ENCODE assay signal across 36 cellular contexts in genomic region chr19:15671237-15671636, GRCh38. TPM values are rescaled to one million over a fixed set of nuclear protein-coding genes. Genes with fewer than 3 reads are reported as not detected.
"Had no signal": no experiment of that assay in that cellular context is flagged by ENCODE, and none has a peak within 500 bp of the region (broad histone marks: within the 10 kb centered on the region; RNA-seq: fewer than 3 reads in every experiment).

No MANE protein-coding gene starts in this region.

- H3K27ac Mint-ChIP-seq: immature natural killer cell; mesothelial cell of epicardium; natural killer cell treated with Interleukin-12 subunit alpha and Interleukin-12 subunit beta and Interleukin-15 and Interleukin-18, amount 100 ng/mL, for 72 hours; stimulated activated effector memory CD8-positive, alpha-beta T cell treated with anti-CD3 and anti-CD28 coated beads, Interleukin-12 subunit alpha, Interleukin-12 subunit beta, amount 100 ng/mL, for 72 hours; stimulated activated naive CD8-positive, alpha-beta T cell treated with anti-CD3 and anti-CD28 coated beads, Interleukin-15, Interleukin-2, amounts not matched to agents 100 ng/mL and 50 ng/mL, for 24 hours had no signal

- H3K4me1 Mint-ChIP-seq: immature natural killer cell, mesothelial cell of epicardium had no signal

- H3K4me3 ChIP-seq: left lung, lower lobe of right lung, pancreas, prostate gland, sigmoid colon, spleen, suprapubic skin, thoracic aorta, tibial artery, upper lobe of right lung had no signal

- H3K27me3 ChIP-seq: pancreas, sigmoid colon, tibial artery, upper lobe of right lung had no signal

- H3K27ac ChIP-seq: left lung, pancreas, prostate gland, suprapubic skin, thoracic aorta, tibial artery, upper lobe of right lung had no signal

- FAIRE-seq: islet of Langerhans, kidney, pancreas, small intestine, urothelium cell line had no signal

- DNase-seq: hypothalamus; immature natural killer cell; kidney; left colon; left lung; lower lobe of right lung; mammary epithelial cell; mesenchymal stem cell; naive thymus-derived CD4-positive, alpha-beta T cell; pancreas; posterior cingulate gyrus; retina; right cardiac atrium; sigmoid colon; small intestine; spleen; stimulated activated CD4-positive, alpha-beta T cell treated with anti-CD3 and anti-CD28 coated beads, Interleukin-4, amount 100 ng/mL, for 24 hours; stimulated activated naive CD4-positive, alpha-beta T cell; tibial artery; trophoblast cell; upper lobe of right lung had no signal

- ATAC-seq: left colon; left lung; naive thymus-derived CD4-positive, alpha-beta T cell; natural killer cell treated with Interleukin-12 subunit alpha and Interleukin-12 subunit beta and Interleukin-15 and Interleukin-18, amount 100 ng/mL, for 72 hours; pancreas; right cardiac atrium; stimulated activated effector memory CD8-positive, alpha-beta T cell treated with anti-CD3 and anti-CD28 coated beads, Interleukin-12 subunit alpha, Interleukin-12 subunit beta, amount 100 ng/mL, for 72 hours; upper lobe of right lung had no signal

- H3K9me3 Mint-ChIP-seq: immature natural killer cell; naive thymus-derived CD4-positive, alpha-beta T cell; natural killer cell treated with Interleukin-12 subunit alpha and Interleukin-12 subunit beta and Interleukin-15 and Interleukin-18, amount 100 ng/mL, for 72 hours had no signal

- H3K36me3 ChIP-seq: left lung, lower lobe of right lung, pancreas, prostate gland, sigmoid colon, suprapubic skin, thoracic aorta, tibial artery, upper lobe of right lung had no signal

- H3K27me3 Mint-ChIP-seq: natural killer cell treated with Interleukin-12 subunit alpha and Interleukin-12 subunit beta and Interleukin-15 and Interleukin-18, amount 100 ng/mL, for 72 hours had no signal

- H3K36me3 Mint-ChIP-seq: immature natural killer cell; mesothelial cell of epicardium; naive thymus-derived CD4-positive, alpha-beta T cell; natural killer cell treated with Interleukin-12 subunit alpha and Interleukin-12 subunit beta and Interleukin-15 and Interleukin-18, amount 100 ng/mL, for 72 hours had no signal

- H3K4me1 ChIP-seq: pancreas, prostate gland had no signal

- H3K4me3 Mint-ChIP-seq: immature natural killer cell; mesothelial cell of epicardium; naive thymus-derived CD4-positive, alpha-beta T cell; natural killer cell treated with Interleukin-12 subunit alpha and Interleukin-12 subunit beta and Interleukin-15 and Interleukin-18, amount 100 ng/mL, for 72 hours; stimulated activated effector memory CD8-positive, alpha-beta T cell treated with anti-CD3 and anti-CD28 coated beads, Interleukin-12 subunit alpha, Interleukin-12 subunit beta, amount 100 ng/mL, for 72 hours; stimulated activated naive CD8-positive, alpha-beta T cell treated with anti-CD3 and anti-CD28 coated beads, Interleukin-15, Interleukin-2, amounts not matched to agents 100 ng/mL and 50 ng/mL, for 24 hours had no signal

- H3K9me3 ChIP-seq: left lung, lower lobe of right lung, pancreas, prostate gland, sigmoid colon, spleen, suprapubic skin, thoracic aorta, tibial artery, upper lobe of right lung had no signal

RNA-seq across cellular contexts. Expression of gene CYP4F12, which starts 1.6 kb away (rescaled TPM):
- total RNA-seq: mammary epithelial cell; mesothelial cell of epicardium; myocyte; natural killer cell treated with Interleukin-12 subunit alpha and Interleukin-12 subunit beta and Interleukin-15 and Interleukin-18, amount 100 ng/mL, for 72 hours had no signal
- polyA plus RNA-seq: immature natural killer cell; naive thymus-derived CD4-positive, alpha-beta T cell; neural cell had no signal

RNA-seq across cellular contexts. Expression of gene CYP4F3, which starts 30.5 kb away (rescaled TPM):
- total RNA-seq: mesothelial cell of epicardium, myocyte, sigmoid colon had no signal
- polyA plus RNA-seq: immature natural killer cell; naive thymus-derived CD4-positive, alpha-beta T cell; neural cell had no signal

RNA-seq across cellular contexts. Expression of gene CYP4F8, which starts 56.2 kb away (rescaled TPM):
- total RNA-seq: kidney; left lung; liver; lower lobe of right lung; mammary epithelial cell; mesothelial cell of epicardium; myocyte; naive thymus-derived CD4-positive, alpha-beta T cell; natural killer cell treated with Interleukin-12 subunit alpha and Interleukin-12 subunit beta and Interleukin-15 and Interleukin-18, amount 100 ng/mL, for 72 hours; omental fat pad; pancreas; right cardiac atrium; sigmoid colon; spleen; subcutaneous adipose tissue; thoracic aorta had no signal
- polyA plus RNA-seq: immature natural killer cell; liver; mammary epithelial cell; naive thymus-derived CD4-positive, alpha-beta T cell; neural cell; pancreas; right cardiac atrium; sigmoid colon; small intestine; spleen had no signal

RNA-seq across cellular contexts. Expression of gene OR10H2, which starts 56.6 kb away (rescaled TPM):
- total RNA-seq: kidney; left colon; left lung; liver; lower lobe of right lung; mammary epithelial cell; mesothelial cell of epicardium; mononuclear cell; myocyte; naive thymus-derived CD4-positive, alpha-beta T cell; natural killer cell treated with Interleukin-12 subunit alpha and Interleukin-12 subunit beta and Interleukin-15 and Interleukin-18, amount 100 ng/mL, for 72 hours; omental fat pad; pancreas; prostate gland; right cardiac atrium; sigmoid colon; spleen; subcutaneous adipose tissue; suprapubic skin; thoracic aorta; upper lobe of right lung had no signal
- polyA plus RNA-seq: immature natural killer cell; liver; mammary epithelial cell; naive thymus-derived CD4-positive, alpha-beta T cell; neural cell; pancreas; right cardiac atrium; sigmoid colon; small intestine; spleen had no signal
